2 cellular contexts compared by ENCODE assay signal in genomic region chr9:132592451-132592850, GRCh38.
TF ChIP-seq lines count a peak whose summit lies in the region.

No MANE protein-coding gene starts in this region.

TF ChIP-seq in HEK293, 187 proteins besides CTCF, POLR2A, EP300 and RAD21 (continued from another document):
- TF ChIP-seq, protein P1, sequence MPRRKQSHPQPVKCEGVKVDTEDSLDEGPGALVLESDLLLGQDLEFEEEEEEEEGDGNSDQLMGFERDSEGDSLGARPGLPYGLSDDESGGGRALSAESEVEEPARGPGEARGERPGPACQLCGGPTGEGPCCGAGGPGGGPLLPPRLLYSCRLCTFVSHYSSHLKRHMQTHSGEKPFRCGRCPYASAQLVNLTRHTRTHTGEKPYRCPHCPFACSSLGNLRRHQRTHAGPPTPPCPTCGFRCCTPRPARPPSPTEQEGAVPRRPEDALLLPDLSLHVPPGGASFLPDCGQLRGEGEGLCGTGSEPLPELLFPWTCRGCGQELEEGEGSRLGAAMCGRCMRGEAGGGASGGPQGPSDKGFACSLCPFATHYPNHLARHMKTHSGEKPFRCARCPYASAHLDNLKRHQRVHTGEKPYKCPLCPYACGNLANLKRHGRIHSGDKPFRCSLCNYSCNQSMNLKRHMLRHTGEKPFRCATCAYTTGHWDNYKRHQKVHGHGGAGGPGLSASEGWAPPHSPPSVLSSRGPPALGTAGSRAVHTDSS (tag by site-specific recombination; IDR thresholded peaks at IDR 0.05) = no peak
- TF ChIP-seq ZNF274 (IDR thresholded peaks at IDR 0.05; ENCODE audit: low read length) = no peak
- TF ChIP-seq ZNF274 (tag by site-specific recombination; IDR thresholded peaks at IDR 0.05; ENCODE audit: borderline replicate concordance) = no peak
- TF ChIP-seq ZNF10 (tag by site-specific recombination; IDR thresholded peaks at IDR 0.05) = 0 out of 2 replicates have a peak, but pooled peaks have one; percentile 28
- no peak for TF ChIP-seq ZNF302 (tag by site-specific recombination; IDR thresholded peaks at IDR 0.05; ENCODE audit: low read depth)

TF ChIP-seq in K562, 482 proteins besides CTCF, POLR2A, EP300 and RAD21 (continued from another document):
- no peak for TF ChIP-seq RBM15 (IDR thresholded peaks at IDR 0.05; ENCODE audit: insufficient read depth, low read length)
- no peak for TF ChIP-seq MEF2A (IDR thresholded peaks at IDR 0.05; ENCODE audit: control insufficient read depth, low read depth, low read length)
- no peak for TF ChIP-seq MAFF (IDR thresholded peaks at IDR 0.05; ENCODE audit: low read length)
- no peak for TF ChIP-seq RBFOX2 (IDR thresholded peaks at IDR 0.05; ENCODE audit: low read depth, low read length)
- TF ChIP-seq PRPF4 (IDR thresholded peaks at IDR 0.05; ENCODE audit: insufficient read depth, low read depth, low read length, poor library complexity, severe bottlenecking) = no peak
- no peak for TF ChIP-seq FOS (IDR thresholded peaks at IDR 0.05; ENCODE audit: extremely low read depth, insufficient read length)
- no peak for TF ChIP-seq NCOA6 (IDR thresholded peaks at IDR 0.05)
- TF ChIP-seq SMARCC2 (IDR thresholded peaks at IDR 0.05; ENCODE audit: low read depth) = no peak
- no peak for TF ChIP-seq ZNF778 (CRISPR knock-in tag; IDR thresholded peaks at IDR 0.05)
- no peak for TF ChIP-seq NEUROD1 (IDR thresholded peaks at IDR 0.05; ENCODE audit: borderline replicate concordance, low read depth, low read length, partially characterized antibody)
- TF ChIP-seq EHMT2 (IDR thresholded peaks at IDR 0.05) = no peak
- TF ChIP-seq CC2D1A (IDR thresholded peaks at IDR 0.05) = no peak
